ENCODE assay signal across 1 cellular context in the genomic region with DNA sequence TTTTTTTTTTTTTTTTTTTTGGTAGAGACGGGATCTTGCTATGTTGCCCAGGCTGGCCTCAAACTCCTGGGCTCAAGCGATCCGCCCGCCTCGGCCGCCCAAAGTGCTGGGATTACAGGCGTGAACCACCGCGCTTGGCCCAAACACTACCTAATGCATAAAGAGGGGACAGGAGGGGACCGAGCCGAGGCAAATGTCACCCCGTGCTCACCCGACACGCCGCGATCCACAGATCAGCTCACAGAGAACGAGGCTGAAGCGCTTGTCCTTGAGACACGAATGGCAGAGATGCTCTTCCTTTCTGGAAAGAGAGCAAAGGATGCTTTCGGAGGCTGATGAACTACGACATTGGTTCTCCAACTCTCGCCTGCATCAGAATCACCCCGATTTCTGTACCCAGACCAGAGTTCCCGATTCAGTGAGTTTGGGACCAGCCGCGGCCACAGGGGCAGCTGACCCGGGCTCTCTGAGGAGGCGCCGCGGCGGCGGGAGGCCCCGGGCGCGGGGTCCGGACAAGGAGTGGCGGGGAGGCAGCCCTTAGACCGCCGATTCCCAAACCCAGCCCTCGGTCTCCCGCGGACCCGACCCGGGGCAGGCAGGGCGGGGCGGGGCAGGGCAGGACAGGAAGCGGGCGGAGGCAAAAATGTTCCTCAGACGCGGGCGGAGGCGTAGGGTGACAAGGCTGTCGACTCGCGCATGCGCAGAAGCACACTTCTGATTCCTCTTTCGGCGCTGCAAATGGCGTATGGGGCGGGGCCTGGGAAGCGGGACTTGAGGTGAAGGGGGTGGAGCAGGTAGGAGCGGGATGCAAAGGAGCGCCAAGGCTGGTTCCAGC.
TF ChIP-seq lines count a peak whose summit lies in the region.

A gene (minus strand): TSS at position 700 of the 835 bp plus-strand sequence. CDS start 4,719 bp downstream, outside the sequence.

TF ChIP-seq in H1, 55 proteins besides CTCF, POLR2A, EP300 and RAD21:
- TF ChIP-seq YY1 (IDR thresholded peaks at IDR 0.05; ENCODE audit: low read depth, low read length): peak; percentile 86
- no peak for TF ChIP-seq RFX5 (IDR thresholded peaks at IDR 0.05; ENCODE audit: borderline replicate concordance, low read depth, low read length)
- no peak for TF ChIP-seq SIN3A (conservative IDR thresholded peaks at IDR 0.05 in 1 of 2, IDR thresholded peaks at IDR 0.05 in 1 of 2; ENCODE audit: low read depth in 1 of 2, low read length in 2 of 2)
- no peak for TF ChIP-seq CHD2 (IDR thresholded peaks at IDR 0.05; ENCODE audit: low read length)
- peak; percentile 64 for TF ChIP-seq ASH2L (IDR thresholded peaks at IDR 0.05; ENCODE audit: low read length)
- peak; percentile 67 for TF ChIP-seq PHF8 (conservative IDR thresholded peaks at IDR 0.05; ENCODE audit: low read depth, low read length)
- TF ChIP-seq, protein P1, sequence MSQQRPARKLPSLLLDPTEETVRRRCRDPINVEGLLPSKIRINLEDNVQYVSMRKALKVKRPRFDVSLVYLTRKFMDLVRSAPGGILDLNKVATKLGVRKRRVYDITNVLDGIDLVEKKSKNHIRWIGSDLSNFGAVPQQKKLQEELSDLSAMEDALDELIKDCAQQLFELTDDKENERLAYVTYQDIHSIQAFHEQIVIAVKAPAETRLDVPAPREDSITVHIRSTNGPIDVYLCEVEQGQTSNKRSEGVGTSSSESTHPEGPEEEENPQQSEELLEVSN (IDR thresholded peaks at IDR 0.05): no peak
- TF ChIP-seq NRF1 (IDR thresholded peaks at IDR 0.05; ENCODE audit: low read depth, low read length): peak; percentile 66
- no peak for TF ChIP-seq SIX5 (IDR thresholded peaks at IDR 0.05; ENCODE audit: low read depth, low read length)
- TF ChIP-seq KDM4A (IDR thresholded peaks at IDR 0.05; ENCODE audit: low read depth, low read length, severe bottlenecking): peak; percentile 24
- TF ChIP-seq GABPA (IDR thresholded peaks at IDR 0.05; ENCODE audit: borderline replicate concordance, insufficient read depth, low read length): no peak
- TF ChIP-seq CEBPB (IDR thresholded peaks at IDR 0.05; ENCODE audit: low read depth, low read length): no peak
- no peak for TF ChIP-seq CREB1 (IDR thresholded peaks at IDR 0.05)
- TF ChIP-seq TAF7 (optimal IDR thresholded peaks at IDR 0.05; ENCODE audit: borderline replicate concordance, low read depth, low read length): peak; percentile 53
- TF ChIP-seq TEAD4 (IDR thresholded peaks at IDR 0.05; ENCODE audit: low read depth, low read length): no peak
- TF ChIP-seq, protein P2, sequence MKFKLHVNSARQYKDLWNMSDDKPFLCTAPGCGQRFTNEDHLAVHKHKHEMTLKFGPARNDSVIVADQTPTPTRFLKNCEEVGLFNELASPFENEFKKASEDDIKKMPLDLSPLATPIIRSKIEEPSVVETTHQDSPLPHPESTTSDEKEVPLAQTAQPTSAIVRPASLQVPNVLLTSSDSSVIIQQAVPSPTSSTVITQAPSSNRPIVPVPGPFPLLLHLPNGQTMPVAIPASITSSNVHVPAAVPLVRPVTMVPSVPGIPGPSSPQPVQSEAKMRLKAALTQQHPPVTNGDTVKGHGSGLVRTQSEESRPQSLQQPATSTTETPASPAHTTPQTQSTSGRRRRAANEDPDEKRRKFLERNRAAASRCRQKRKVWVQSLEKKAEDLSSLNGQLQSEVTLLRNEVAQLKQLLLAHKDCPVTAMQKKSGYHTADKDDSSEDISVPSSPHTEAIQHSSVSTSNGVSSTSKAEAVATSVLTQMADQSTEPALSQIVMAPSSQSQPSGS (IDR thresholded peaks at IDR 0.05; ENCODE audit: low read length): no peak
- no peak for TF ChIP-seq RNF2 (IDR thresholded peaks at IDR 0.05; ENCODE audit: borderline replicate concordance, low read depth, low read length, missing control alignments, poor library complexity, severe bottlenecking)
- peak; percentile 52; the same call in 1 of the 2 replicates for TF ChIP-seq TAF1 (IDR thresholded peaks at IDR 0.05; ENCODE audit: low read depth, low read length)
- TF ChIP-seq TCF12 (IDR thresholded peaks at IDR 0.05; ENCODE audit: low read depth, low read length): no peak
- no peak for TF ChIP-seq BACH1 (IDR thresholded peaks at IDR 0.05; ENCODE audit: low read length)
- no peak for TF ChIP-seq ZNF274 (IDR thresholded peaks at IDR 0.05; ENCODE audit: borderline replicate concordance, extremely low read depth, low read length)
- no peak for TF ChIP-seq HDAC6 (IDR thresholded peaks at IDR 0.05; ENCODE audit: low read depth, low read length)
- TF ChIP-seq, protein P3, sequence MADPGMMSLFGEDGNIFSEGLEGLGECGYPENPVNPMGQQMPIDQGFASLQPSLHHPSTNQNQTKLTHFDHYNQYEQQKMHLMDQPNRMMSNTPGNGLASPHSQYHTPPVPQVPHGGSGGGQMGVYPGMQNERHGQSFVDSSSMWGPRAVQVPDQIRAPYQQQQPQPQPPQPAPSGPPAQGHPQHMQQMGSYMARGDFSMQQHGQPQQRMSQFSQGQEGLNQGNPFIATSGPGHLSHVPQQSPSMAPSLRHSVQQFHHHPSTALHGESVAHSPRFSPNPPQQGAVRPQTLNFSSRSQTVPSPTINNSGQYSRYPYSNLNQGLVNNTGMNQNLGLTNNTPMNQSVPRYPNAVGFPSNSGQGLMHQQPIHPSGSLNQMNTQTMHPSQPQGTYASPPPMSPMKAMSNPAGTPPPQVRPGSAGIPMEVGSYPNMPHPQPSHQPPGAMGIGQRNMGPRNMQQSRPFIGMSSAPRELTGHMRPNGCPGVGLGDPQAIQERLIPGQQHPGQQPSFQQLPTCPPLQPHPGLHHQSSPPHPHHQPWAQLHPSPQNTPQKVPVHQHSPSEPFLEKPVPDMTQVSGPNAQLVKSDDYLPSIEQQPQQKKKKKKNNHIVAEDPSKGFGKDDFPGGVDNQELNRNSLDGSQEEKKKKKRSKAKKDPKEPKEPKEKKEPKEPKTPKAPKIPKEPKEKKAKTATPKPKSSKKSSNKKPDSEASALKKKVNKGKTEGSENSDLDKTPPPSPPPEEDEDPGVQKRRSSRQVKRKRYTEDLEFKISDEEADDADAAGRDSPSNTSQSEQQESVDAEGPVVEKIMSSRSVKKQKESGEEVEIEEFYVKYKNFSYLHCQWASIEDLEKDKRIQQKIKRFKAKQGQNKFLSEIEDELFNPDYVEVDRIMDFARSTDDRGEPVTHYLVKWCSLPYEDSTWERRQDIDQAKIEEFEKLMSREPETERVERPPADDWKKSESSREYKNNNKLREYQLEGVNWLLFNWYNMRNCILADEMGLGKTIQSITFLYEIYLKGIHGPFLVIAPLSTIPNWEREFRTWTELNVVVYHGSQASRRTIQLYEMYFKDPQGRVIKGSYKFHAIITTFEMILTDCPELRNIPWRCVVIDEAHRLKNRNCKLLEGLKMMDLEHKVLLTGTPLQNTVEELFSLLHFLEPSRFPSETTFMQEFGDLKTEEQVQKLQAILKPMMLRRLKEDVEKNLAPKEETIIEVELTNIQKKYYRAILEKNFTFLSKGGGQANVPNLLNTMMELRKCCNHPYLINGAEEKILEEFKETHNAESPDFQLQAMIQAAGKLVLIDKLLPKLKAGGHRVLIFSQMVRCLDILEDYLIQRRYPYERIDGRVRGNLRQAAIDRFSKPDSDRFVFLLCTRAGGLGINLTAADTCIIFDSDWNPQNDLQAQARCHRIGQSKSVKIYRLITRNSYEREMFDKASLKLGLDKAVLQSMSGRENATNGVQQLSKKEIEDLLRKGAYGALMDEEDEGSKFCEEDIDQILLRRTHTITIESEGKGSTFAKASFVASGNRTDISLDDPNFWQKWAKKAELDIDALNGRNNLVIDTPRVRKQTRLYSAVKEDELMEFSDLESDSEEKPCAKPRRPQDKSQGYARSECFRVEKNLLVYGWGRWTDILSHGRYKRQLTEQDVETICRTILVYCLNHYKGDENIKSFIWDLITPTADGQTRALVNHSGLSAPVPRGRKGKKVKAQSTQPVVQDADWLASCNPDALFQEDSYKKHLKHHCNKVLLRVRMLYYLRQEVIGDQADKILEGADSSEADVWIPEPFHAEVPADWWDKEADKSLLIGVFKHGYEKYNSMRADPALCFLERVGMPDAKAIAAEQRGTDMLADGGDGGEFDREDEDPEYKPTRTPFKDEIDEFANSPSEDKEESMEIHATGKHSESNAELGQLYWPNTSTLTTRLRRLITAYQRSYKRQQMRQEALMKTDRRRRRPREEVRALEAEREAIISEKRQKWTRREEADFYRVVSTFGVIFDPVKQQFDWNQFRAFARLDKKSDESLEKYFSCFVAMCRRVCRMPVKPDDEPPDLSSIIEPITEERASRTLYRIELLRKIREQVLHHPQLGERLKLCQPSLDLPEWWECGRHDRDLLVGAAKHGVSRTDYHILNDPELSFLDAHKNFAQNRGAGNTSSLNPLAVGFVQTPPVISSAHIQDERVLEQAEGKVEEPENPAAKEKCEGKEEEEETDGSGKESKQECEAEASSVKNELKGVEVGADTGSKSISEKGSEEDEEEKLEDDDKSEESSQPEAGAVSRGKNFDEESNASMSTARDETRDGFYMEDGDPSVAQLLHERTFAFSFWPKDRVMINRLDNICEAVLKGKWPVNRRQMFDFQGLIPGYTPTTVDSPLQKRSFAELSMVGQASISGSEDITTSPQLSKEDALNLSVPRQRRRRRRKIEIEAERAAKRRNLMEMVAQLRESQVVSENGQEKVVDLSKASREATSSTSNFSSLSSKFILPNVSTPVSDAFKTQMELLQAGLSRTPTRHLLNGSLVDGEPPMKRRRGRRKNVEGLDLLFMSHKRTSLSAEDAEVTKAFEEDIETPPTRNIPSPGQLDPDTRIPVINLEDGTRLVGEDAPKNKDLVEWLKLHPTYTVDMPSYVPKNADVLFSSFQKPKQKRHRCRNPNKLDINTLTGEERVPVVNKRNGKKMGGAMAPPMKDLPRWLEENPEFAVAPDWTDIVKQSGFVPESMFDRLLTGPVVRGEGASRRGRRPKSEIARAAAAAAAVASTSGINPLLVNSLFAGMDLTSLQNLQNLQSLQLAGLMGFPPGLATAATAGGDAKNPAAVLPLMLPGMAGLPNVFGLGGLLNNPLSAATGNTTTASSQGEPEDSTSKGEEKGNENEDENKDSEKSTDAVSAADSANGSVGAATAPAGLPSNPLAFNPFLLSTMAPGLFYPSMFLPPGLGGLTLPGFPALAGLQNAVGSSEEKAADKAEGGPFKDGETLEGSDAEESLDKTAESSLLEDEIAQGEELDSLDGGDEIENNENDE (IDR thresholded peaks at IDR 0.05; ENCODE audit: insufficient replicate concordance, low read length): no peak
- TF ChIP-seq NANOG (IDR thresholded peaks at IDR 0.05; ENCODE audit: insufficient read depth, low read depth, low read length, poor library complexity, severe bottlenecking): no peak
- peak; percentile 25; the same call in 1 of the 2 replicates for TF ChIP-seq RBBP5 (IDR thresholded peaks at IDR 0.05; ENCODE audit: borderline replicate concordance, low read depth, low read length)
- TF ChIP-seq EZH2 (IDR thresholded peaks at IDR 0.05; ENCODE audit: low read depth, low read length, severe bottlenecking): no peak
- TF ChIP-seq, protein P4, sequence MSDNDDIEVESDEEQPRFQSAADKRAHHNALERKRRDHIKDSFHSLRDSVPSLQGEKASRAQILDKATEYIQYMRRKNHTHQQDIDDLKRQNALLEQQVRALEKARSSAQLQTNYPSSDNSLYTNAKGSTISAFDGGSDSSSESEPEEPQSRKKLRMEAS (IDR thresholded peaks at IDR 0.05): no peak
- TF ChIP-seq KDM1A (IDR thresholded peaks at IDR 0.05; ENCODE audit: borderline replicate concordance, low read length): peak; percentile 65; the same call in 1 of the 2 replicates
- no peak for TF ChIP-seq SRF (IDR thresholded peaks at IDR 0.05; ENCODE audit: low read depth, low read length)
- no peak for TF ChIP-seq CBX8 (IDR thresholded peaks at IDR 0.05; ENCODE audit: borderline replicate concordance, low read depth, low read length)
- TF ChIP-seq SAP30 (IDR thresholded peaks at IDR 0.05; ENCODE audit: insufficient read depth, insufficient replicate concordance, low read length): no peak
